8 cellular contexts compared by ENCODE assay signal in the genomic region with DNA sequence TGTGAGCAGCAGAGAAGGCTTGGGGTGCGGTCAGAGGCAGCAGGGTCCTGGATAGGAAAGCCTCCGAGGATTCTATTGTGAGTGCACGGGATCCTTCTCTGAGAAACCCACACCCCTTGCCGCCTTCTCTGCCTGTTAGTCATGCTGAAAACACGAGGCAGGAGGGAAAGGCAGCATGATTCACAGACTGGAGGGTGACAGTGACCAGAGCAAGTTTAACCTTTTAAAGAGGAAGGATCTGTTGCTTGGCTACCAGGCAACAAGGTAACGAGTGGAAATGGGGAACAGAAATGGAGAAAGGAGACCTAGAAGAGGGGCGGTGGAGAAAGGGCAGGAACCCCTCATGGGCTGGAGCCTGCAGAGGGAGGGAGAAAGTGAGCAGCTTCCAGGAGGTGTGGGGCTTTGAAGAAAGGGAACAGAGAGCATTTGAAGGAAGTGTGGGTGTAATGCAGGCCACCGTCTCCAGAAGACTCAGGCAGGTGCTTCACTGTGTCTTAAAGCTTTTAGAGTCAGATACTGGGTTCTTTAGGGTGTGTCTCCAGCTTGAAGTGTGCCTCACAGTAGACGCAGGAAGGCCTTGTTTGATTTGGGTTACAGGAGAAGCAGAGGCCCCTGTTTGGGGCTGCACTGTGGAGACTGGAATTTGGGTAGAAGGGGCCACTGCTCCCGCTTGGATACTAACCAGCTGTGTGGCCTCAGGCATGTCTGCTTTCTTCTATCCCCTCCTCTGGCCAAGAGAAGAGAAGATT. TPM values are rescaled to one million over a fixed set of nuclear protein-coding genes. Genes with fewer than 3 reads are reported as not detected.
DNase-seq lines count a peak whose midpoint lies in the region; ATAC-seq and TF ChIP-seq lines count a peak whose summit lies in the region.

No MANE protein-coding gene starts in this region.

- ATAC-seq in activated CD4-positive, alpha-beta T cell treated with anti-CD3 and anti-CD28 coated beads for 36 hours, result peak; percentile 88
- ATAC-seq in aorta (ENCODE audit: low FRiP score), result peak; percentile 40
- ATAC-seq in HG03095 (IDR thresholded peaks at IDR 0.05; ENCODE audit: unreplicated experiment), result no peak

- H3K36me3 ChIP-seq in neural cell (ENCODE audit: insufficient read depth, low read length) (no peaks in the 10 kb centered on the region), aorta (ENCODE audit: control insufficient read depth in 1 of 2, insufficient read depth in 2 of 2, low read length in 1 of 2) (no peaks in the 10 kb centered on the region), H7 (replicated peaks; ENCODE audit: control insufficient read depth, insufficient read depth, low read length) (no peaks in the 10 kb centered on the region)

- TF ChIP-seq EP300 in neural cell (conservative IDR thresholded peaks at IDR 0.05; ENCODE audit: poor library complexity, severe bottlenecking), result no peak

- peaks cover 5% of the 10 kb centered on the region for H3F3A ChIP-seq in neural cell (ENCODE audit: insufficient read depth, low read length, poor library complexity, severe bottlenecking)

- POLR2A ChIA-PET in activated CD4-positive, alpha-beta T cell treated with anti-CD3 and anti-CD28 coated beads for 36 hours (lab: Charles Lee), result interaction anchor here (1.4 kb wide), 1 partner anchor 108 kb away, joined by 3 read pairs; no protein-coding TSS in a partner anchor

- no peaks in the 10 kb centered on the region for H4K20me1 ChIP-seq in neural cell (ENCODE audit: insufficient read depth)

- H3K27ac Mint-ChIP-seq in activated CD4-positive, alpha-beta T cell treated with anti-CD3 and anti-CD28 coated beads for 36 hours, result peak overlapping the region; percentile 83

- CTCF ChIA-PET in activated CD4-positive, alpha-beta T cell treated with anti-CD3 and anti-CD28 coated beads for 36 hours (lab: Charles Lee), result interaction anchor here (0.6 to 1.8 kb wide), 7 partner anchors 9 to 244 kb away, joined by 3 to 6 read pairs (median 3); no protein-coding TSS in a partner anchor

- peaks cover 36% of the 10 kb centered on the region for H3K4me1 Mint-ChIP-seq in activated CD4-positive, alpha-beta T cell treated with anti-CD3 and anti-CD28 coated beads for 36 hours

- no peak overlapping the region for H3K4me2 ChIP-seq in neural cell (ENCODE audit: low read length)

- no peak overlapping the region for H3K4me3 ChIP-seq in neural cell (ENCODE audit: low read length)
- no peak overlapping the region for H3K4me3 ChIP-seq in aorta (ENCODE audit: low read length in 2 of 2)
- no peak overlapping the region for H3K4me3 ChIP-seq in H7 (ENCODE audit: insufficient read depth, low read depth, low read length)

- DNase-seq in A172 (ENCODE audit: low spot score) (peak; percentile 98), HK-2 (ENCODE audit: unreplicated experiment) (peak; percentile 87), epidermal melanocyte (ENCODE audit: insufficient read length, low spot score) (peak; percentile 82), aorta (peak; percentile 76 to 79), H7 (no peak)
- DNase-seq in activated CD4-positive, alpha-beta T cell treated with anti-CD3 and anti-CD28 coated beads for 36 hours, result peak; percentile 81

- H3K9me3 ChIP-seq in neural cell (ENCODE audit: low read length) (no peaks in the 10 kb centered on the region), aorta (ENCODE audit: control insufficient read depth, low read length) (no peaks in the 10 kb centered on the region)

- H3K4me1 ChIP-seq in aorta (ENCODE audit: control insufficient read depth in 1 of 2, insufficient read depth in 2 of 2, low read length in 2 of 2), result no peaks in the 10 kb centered on the region

- H2AFZ ChIP-seq in neural cell (ENCODE audit: low read depth, low read length), result no peak overlapping the region

- WGBS in aorta, 2 donors, result 35 to 37% methylated on average over 10 of the region's 10 CpGs

- H3K9me3 Mint-ChIP-seq in activated CD4-positive, alpha-beta T cell treated with anti-CD3 and anti-CD28 coated beads for 36 hours (ENCODE audit: low read depth), result no peaks in the 10 kb centered on the region

- TF ChIP-seq CTCF in neural cell (IDR thresholded peaks at IDR 0.05; ENCODE audit: poor library complexity, severe bottlenecking), result no peak

- no peaks in the 10 kb centered on the region for H3K79me2 ChIP-seq in neural cell (replicated peaks; ENCODE audit: insufficient read depth, low read length)

- H3K9me2 ChIP-seq in neural cell (ENCODE audit: insufficient read depth, low read length), result no peaks in the 10 kb centered on the region

- no peaks in the 10 kb centered on the region for H3K36me3 Mint-ChIP-seq in activated CD4-positive, alpha-beta T cell treated with anti-CD3 and anti-CD28 coated beads for 36 hours (ENCODE audit: low read depth)

- H3K4me3 Mint-ChIP-seq in activated CD4-positive, alpha-beta T cell treated with anti-CD3 and anti-CD28 coated beads for 36 hours, result peak overlapping the region; percentile 6

- no peaks in the 10 kb centered on the region for H3K27me3 ChIP-seq in neural cell (ENCODE audit: insufficient read depth, low read depth, low read length)
- no peaks in the 10 kb centered on the region for H3K27me3 ChIP-seq in aorta (ENCODE audit: control insufficient read depth in 1 of 2, insufficient read depth in 2 of 2, low read length in 1 of 2)
- H3K27me3 ChIP-seq in H7 (ENCODE audit: control insufficient read depth, insufficient read depth, low read length), result peaks cover 36% of the 10 kb centered on the region

- no peaks in the 10 kb centered on the region for H3K27me3 Mint-ChIP-seq in activated CD4-positive, alpha-beta T cell treated with anti-CD3 and anti-CD28 coated beads for 36 hours

- no peak for TF ChIP-seq RAD21 in neural cell (conservative IDR thresholded peaks at IDR 0.05)

- H3K9ac ChIP-seq in neural cell (ENCODE audit: low read length), result peak overlapping the region; percentile 67

- intact Hi-C loops in activated CD4-positive, alpha-beta T cell treated with anti-CD3 and anti-CD28 coated beads for 36 hours (cut with DNase I, micrococcal nuclease), result loop anchor here (1.0 to 5.0 kb wide), 6 partner anchors 94 to 254 kb away; a partner anchor contains a TSS
- intact Hi-C loops in aorta (cut with DNase I), result no loop called here

- H3K27ac ChIP-seq in neural cell (ENCODE audit: low read length), result peak overlapping the region; percentile 87
- H3K27ac ChIP-seq in aorta (ENCODE audit: low read depth in 1 of 2, low read length in 2 of 2), result peak overlapping the region in 1 of 2 donors; percentile 25

TF ChIP-seq in neural cell, 6 proteins besides CTCF, POLR2A, EP300 and RAD21:
- TF ChIP-seq TAF1 (IDR thresholded peaks at IDR 0.05; ENCODE audit: low read depth) (no peak), SMC3 (conservative IDR thresholded peaks at IDR 0.05; ENCODE audit: poor library complexity) (no peak), EZH2 (IDR thresholded peaks at IDR 0.05; ENCODE audit: borderline replicate concordance, insufficient read depth, low read length, poor library complexity, severe bottlenecking) (no peak)

RNA-seq across cellular contexts. Expression of a gene that starts 19.1 kb away (rescaled TPM):
- not detected in 2 replicates for total RNA-seq in A172 (2014; rRNA removed; shearing (Covaris generic))
- not detected for total RNA-seq in activated CD4-positive, alpha-beta T cell treated with anti-CD3 and anti-CD28 coated beads for 36 hours
- polyA plus RNA-seq in neural cell, result not detected in 2 replicates
- polyA minus RNA-seq in neural cell, result not detected in 2 replicates
- total RNA-seq in aorta, result not detected
- under 1 TPM in 1 of 2 donors, not detected in 1; 0.56 TPM for polyA plus RNA-seq in aorta
- 0.30 and 0.80 TPM in 2 replicates for total RNA-seq in H7 (2014; rRNA removed; shearing (Covaris generic))

RNA-seq across cellular contexts. Expression of a gene that starts 37.4 kb away (rescaled TPM):
- 0.07 TPM in 1 of 2 replicates, not detected in the other for total RNA-seq in A172 (2014; rRNA removed; shearing (Covaris generic))
- total RNA-seq in activated CD4-positive, alpha-beta T cell treated with anti-CD3 and anti-CD28 coated beads for 36 hours, result not detected
- polyA plus RNA-seq in neural cell, result not detected in 2 replicates
- not detected in 2 replicates for polyA minus RNA-seq in neural cell
- 100 to 1,000 TPM; 174 to 217 TPM for total RNA-seq in aorta
- 100 to 1,000 TPM; 152 to 178 TPM for polyA plus RNA-seq in aorta
- total RNA-seq in H7 (2014; rRNA removed; shearing (Covaris generic)), result 0.03 TPM in 1 of 2 replicates, not detected in the other

Comparison
In these comparisons a context has a peak if more than half of its experiments do, and no peak if none do; other contexts are left out.
1. RNA of a gene that starts 37.4 kb away (total RNA-seq): 174 to 217 TPM in aorta; 0.03 TPM in H7, not detected in activated CD4-positive, alpha-beta T cell treated with anti-CD3 and anti-CD28 coated beads for 36 hours and 0.07 TPM in A172; every median in the first group is over 100 times any median in the second.
2. intact Hi-C loops: an anchor here in activated CD4-positive, alpha-beta T cell treated with anti-CD3 and anti-CD28 coated beads for 36 hours (1.0 to 5.0 kb wide); none called in aorta.